Comparison of ENCODE assay signal across 20 cellular contexts in the genomic region with DNA sequence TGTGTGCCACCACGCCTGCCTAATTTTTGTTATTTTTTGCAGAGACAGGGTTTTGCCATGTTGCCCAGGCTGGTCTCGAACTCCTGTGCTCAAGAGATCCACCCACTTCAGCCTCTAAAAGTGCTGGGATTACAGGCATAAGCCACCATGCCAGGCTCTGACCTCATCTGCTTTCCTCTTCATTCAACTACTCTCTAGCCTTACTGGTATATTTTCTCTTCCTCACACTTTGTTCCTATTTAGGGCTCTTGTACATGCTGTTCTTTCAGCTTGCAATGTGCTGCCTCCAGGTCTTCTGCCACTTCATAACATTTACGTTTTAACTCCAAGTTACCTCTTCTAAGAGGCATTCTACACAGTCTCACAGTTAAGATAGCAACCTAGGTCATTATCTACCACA. TPM values are rescaled to one million over a fixed set of nuclear protein-coding genes. Genes with fewer than 3 reads are reported as not detected.
A peak's percentile ranks its signal among the peaks of the same experiment; 100 is the strongest.
DNase-seq lines count a peak whose midpoint lies in the region; ATAC-seq and TF ChIP-seq lines count a peak whose summit lies in the region.
"Had no signal": no experiment of that assay in that cellular context is flagged by ENCODE, and none has a peak within 500 bp of the region (broad histone marks: within the 10 kb centered on the region; RNA-seq: fewer than 3 reads in every experiment).

No MANE protein-coding gene starts in this region.

- POLR2A ChIA-PET in naive thymus-derived CD8-positive, alpha-beta T cell (lab: Charles Lee) = no interaction called here

- no peaks in the 10 kb centered on the region for H3K27me3 Mint-ChIP-seq in activated T-helper 17 cell treated with anti-CD3 and anti-CD28 coated beads, Interleukin-2, amount 50 U/mL, for 72 hours
- no peaks in the 10 kb centered on the region for H3K27me3 Mint-ChIP-seq in memory B cell
- H3K27me3 Mint-ChIP-seq in naive thymus-derived CD8-positive, alpha-beta T cell = no peaks in the 10 kb centered on the region
- H3K27me3 Mint-ChIP-seq: activated CD4-positive, alpha-beta memory T cell treated with anti-CD3 and anti-CD28 coated beads for 36 hours; CD4-positive, alpha-beta memory T cell had no signal

- H3K9me3 Mint-ChIP-seq in activated T-helper 17 cell treated with anti-CD3 and anti-CD28 coated beads, Interleukin-2, amount 50 U/mL, for 72 hours = no peaks in the 10 kb centered on the region
- H3K9me3 Mint-ChIP-seq in memory B cell = peaks cover 3% of the 10 kb centered on the region
- no peaks in the 10 kb centered on the region for H3K9me3 Mint-ChIP-seq in naive thymus-derived CD8-positive, alpha-beta T cell
- H3K9me3 Mint-ChIP-seq: activated CD4-positive, alpha-beta memory T cell treated with anti-CD3 and anti-CD28 coated beads for 36 hours; CD4-positive, alpha-beta memory T cell had no signal

- intact Hi-C loops in Right ventricle myocardium superior (cut with DNase I) = no loop called here
- intact Hi-C loops in thyroid gland (cut with DNase I) = no loop called here

- no peaks in the 10 kb centered on the region for H3K27me3 ChIP-seq in thyroid gland
- H3K27me3 ChIP-seq: vagina had no signal

- ATAC-seq in activated T-helper 17 cell treated with anti-CD3 and anti-CD28 coated beads, Interleukin-2, amount 50 U/mL, for 72 hours (replicated peaks) = no peak
- peak; percentile 89 for ATAC-seq in Right ventricle myocardium superior (ENCODE audit: poor library complexity)
- no peak for ATAC-seq in memory B cell (ENCODE audit: low read depth)
- ATAC-seq in GM18511 (IDR thresholded peaks at IDR 0.05; ENCODE audit: unreplicated experiment) = no peak
- no peak for ATAC-seq in naive thymus-derived CD8-positive, alpha-beta T cell
- ATAC-seq: activated CD4-positive, CD25-positive, alpha-beta regulatory T cell treated with anti-CD3 and anti-CD28 coated beads, Interleukin-2, amount 50 U/mL, for 24 hours had no signal

- H3K4me3 Mint-ChIP-seq in activated T-helper 17 cell treated with anti-CD3 and anti-CD28 coated beads, Interleukin-2, amount 50 U/mL, for 72 hours = no peak overlapping the region
- no peak overlapping the region for H3K4me3 Mint-ChIP-seq in memory B cell
- H3K4me3 Mint-ChIP-seq in naive thymus-derived CD8-positive, alpha-beta T cell = no peak overlapping the region
- H3K4me3 Mint-ChIP-seq: activated CD4-positive, alpha-beta memory T cell treated with anti-CD3 and anti-CD28 coated beads for 36 hours had no signal

- WGBS in thyroid gland, 2 donors = 86 to 87% methylated on average over 3 of the region's 3 CpGs

- H3K27ac Mint-ChIP-seq in activated T-helper 17 cell treated with anti-CD3 and anti-CD28 coated beads, Interleukin-2, amount 50 U/mL, for 72 hours = peak overlapping the region; percentile 2
- peak overlapping the region; percentile 21 for H3K27ac Mint-ChIP-seq in memory B cell
- peak overlapping the region in 1 of 10 donors; percentile 77 for H3K27ac Mint-ChIP-seq in naive thymus-derived CD8-positive, alpha-beta T cell
- H3K27ac Mint-ChIP-seq: activated CD4-positive, alpha-beta memory T cell treated with anti-CD3 and anti-CD28 coated beads for 36 hours had no signal

- peaks cover 13% of the 10 kb centered on the region for H3K36me3 Mint-ChIP-seq in activated T-helper 17 cell treated with anti-CD3 and anti-CD28 coated beads, Interleukin-2, amount 50 U/mL, for 72 hours (ENCODE audit: low read depth)
- peaks cover 10% of the 10 kb centered on the region for H3K36me3 Mint-ChIP-seq in memory B cell
- H3K36me3 Mint-ChIP-seq in naive thymus-derived CD8-positive, alpha-beta T cell = peaks cover 0 to 16% (median under 1%) of the 10 kb centered on the region in 3 donors

- DNase-seq in Right ventricle myocardium superior (no peak), memory B cell (ENCODE audit: low spot score in 2 of 2) (no peak), thyroid gland (peak; percentile 28 to 39), H4 (ENCODE audit: low spot score) (no peak)
- DNase-seq in naive thymus-derived CD8-positive, alpha-beta T cell = no peak
- DNase-seq: activated CD4-positive, alpha-beta memory T cell treated with anti-CD3 and anti-CD28 coated beads for 36 hours; activated gamma-delta T cell; CD4-positive, alpha-beta memory T cell; DMS 273 treated with DMSO at 0.1 percent for 48 hours; effector CD8-positive, alpha-beta T cell; HCEC 1CT; islet precursor cell; NCI-H1092 treated with DMSO at 0.1 percent for 48 hours; NCI-H2029; NCI-H345; SHP77 treated with DMSO at 0.1 percent for 48 hours had no signal

- TF ChIP-seq POLR2A in thyroid gland (IDR thresholded peaks at IDR 0.05) = no peak

- H3K4me1 Mint-ChIP-seq in activated T-helper 17 cell treated with anti-CD3 and anti-CD28 coated beads, Interleukin-2, amount 50 U/mL, for 72 hours = peaks cover 27% of the 10 kb centered on the region
- H3K4me1 Mint-ChIP-seq in memory B cell = peaks cover 19% of the 10 kb centered on the region
- H3K4me1 Mint-ChIP-seq in naive thymus-derived CD8-positive, alpha-beta T cell = peaks cover 22 to 40% (median 31%) of the 10 kb centered on the region in 4 donors

- no peaks in the 10 kb centered on the region for H3K36me3 ChIP-seq in thyroid gland
- H3K36me3 ChIP-seq: vagina had no signal

- H3K9me3 ChIP-seq in thyroid gland = no peaks in the 10 kb centered on the region
- H3K9me3 ChIP-seq: vagina had no signal

- H3K4me1 ChIP-seq in thyroid gland = peaks cover 15 to 26% of the 10 kb centered on the region in 2 donors
- H3K4me1 ChIP-seq: vagina had no signal

- no peak for TF ChIP-seq CTCF in thyroid gland (IDR thresholded peaks at IDR 0.05)

- no peak overlapping the region for H3K4me3 ChIP-seq in thyroid gland (replicated peaks in 1 of 3)
- H3K4me3 ChIP-seq: vagina had no signal

- H3K27ac ChIP-seq in thyroid gland = no peak overlapping the region
- H3K27ac ChIP-seq: vagina had no signal

RNA-seq across cellular contexts. Expression of a gene that starts 34.9 kb away (rescaled TPM):
- total RNA-seq in activated T-helper 17 cell treated with anti-CD3 and anti-CD28 coated beads, Interleukin-2, amount 50 U/mL, for 72 hours = 10 to 100 TPM; 17.2 to 20.3 TPM
- total RNA-seq in Right ventricle myocardium superior (30.7 TPM), thyroid gland (10 to 100 TPM; 60.2 to 90.0 (median 78.5) TPM)
- total RNA-seq in H4 (2014; rRNA removed; shearing (Covaris generic)) = 5.3 and 6.1 TPM in 2 replicates
- total RNA-seq in naive thymus-derived CD8-positive, alpha-beta T cell = 10 to 100 TPM; 30.4 to 34.2 TPM
- polyA plus RNA-seq in naive thymus-derived CD8-positive, alpha-beta T cell = 10 to 100 TPM in 2 of 3 donors, 1 to 10 TPM in 1; 8.9 to 13.4 (median 10.1) TPM

Comparison
In these comparisons a context has a peak if more than half of its experiments do, and no peak if none do; other contexts are left out.
1. DNase-seq: peak in thyroid gland (2 of 2); none in Right ventricle myocardium superior (single experiment), memory B cell (0 of 2), H4 (single experiment) and naive thymus-derived CD8-positive, alpha-beta T cell (0 of 10).